In genomic region chr19:49767380-49767779, GRCh38 we compare ENCODE assay signal across 8 cellular contexts. TPM values are rescaled to one million over a fixed set of nuclear protein-coding genes. Genes with fewer than 3 reads are reported as not detected.
DNase-seq lines count a peak whose midpoint lies in the region; ATAC-seq lines count a peak whose summit lies in the region.

No MANE protein-coding gene starts in this region.

- peaks cover 12% of the 10 kb centered on the region for H3K36me3 Mint-ChIP-seq in central memory CD8-positive, alpha-beta T cell (ENCODE audit: insufficient read depth)

- H3K27ac Mint-ChIP-seq in central memory CD8-positive, alpha-beta T cell (ENCODE audit: low read depth): peak overlapping the region; percentile 90

- peak overlapping the region; percentile 77 for H3K4me3 Mint-ChIP-seq in central memory CD8-positive, alpha-beta T cell

- H3K27me3 Mint-ChIP-seq in central memory CD8-positive, alpha-beta T cell: no peaks in the 10 kb centered on the region

- peak; percentile 40 for DNase-seq in AG08396 (ENCODE audit: low spot score)
- no peak for DNase-seq in Jurkat, Clone E6-1 (ENCODE audit: low read depth, low spot score)
- DNase-seq in central memory CD8-positive, alpha-beta T cell (ENCODE audit: low spot score in 2 of 2): no peak
- no peak for DNase-seq in putamen (ENCODE audit: low spot score)
- no peak for DNase-seq in NCI-H2227 treated with DMSO at 0.1 percent for 48 hours (lab: John Stamatoyannopoulos, UW)
- no peak for DNase-seq in amygdala (lab: John Stamatoyannopoulos, UW)
- DNase-seq in NCI-H1930 (lab: John Stamatoyannopoulos, UW): no peak

- peak overlapping the region; percentile 93 for H3K9ac ChIP-seq in mucosa of stomach (ENCODE audit: low read length)

- no peaks in the 10 kb centered on the region for H3K36me3 ChIP-seq in mucosa of stomach (ENCODE audit: control insufficient read depth, insufficient read depth, low read length)

- H3K4me1 Mint-ChIP-seq in central memory CD8-positive, alpha-beta T cell: peaks cover 37% of the 10 kb centered on the region

- H3K4me1 ChIP-seq in mucosa of stomach (ENCODE audit: control insufficient read depth, insufficient read depth, low read length): peaks cover 27% of the 10 kb centered on the region

- no peaks in the 10 kb centered on the region for H3K27me3 ChIP-seq in mucosa of stomach (ENCODE audit: control insufficient read depth, insufficient read depth, low read length)

- H3K9me3 ChIP-seq in mucosa of stomach (ENCODE audit: control insufficient read depth, low read length): no peaks in the 10 kb centered on the region

- ATAC-seq in central memory CD8-positive, alpha-beta T cell (replicated peaks; ENCODE audit: extremely low read depth, poor library complexity, severe bottlenecking): no peak

- no peaks in the 10 kb centered on the region for H3K9me3 Mint-ChIP-seq in central memory CD8-positive, alpha-beta T cell

- peak overlapping the region; percentile 93 for H3K4me3 ChIP-seq in Jurkat, Clone E6-1 (ENCODE audit: low read length)
- H3K4me3 ChIP-seq in mucosa of stomach (ENCODE audit: low read length): peak overlapping the region; percentile 96

RNA-seq across cellular contexts. Expression of gene AP2A1, which starts 0.6 kb away (rescaled TPM):
- 57.9 TPM for polyA plus RNA-seq in Jurkat, Clone E6-1 (2012; ENCODE audit: insufficient read depth, insufficient read length)

RNA-seq across cellular contexts. Expression of gene TSKS, which starts 4.3 kb away (rescaled TPM):
- polyA plus RNA-seq in Jurkat, Clone E6-1 (2012; ENCODE audit: insufficient read depth, insufficient read length): not detected

RNA-seq across cellular contexts. Expression of gene FUZ, which starts 45.7 kb away (rescaled TPM):
- 59.5 TPM for polyA plus RNA-seq in Jurkat, Clone E6-1 (2012; ENCODE audit: insufficient read depth, insufficient read length)

RNA-seq across cellular contexts. Expression of gene MED25, which starts 50.7 kb away (rescaled TPM):
- polyA plus RNA-seq in Jurkat, Clone E6-1 (2012; ENCODE audit: insufficient read depth, insufficient read length): 38.1 TPM
